ENCODE assay signal across 1 cellular context in the genomic region with DNA sequence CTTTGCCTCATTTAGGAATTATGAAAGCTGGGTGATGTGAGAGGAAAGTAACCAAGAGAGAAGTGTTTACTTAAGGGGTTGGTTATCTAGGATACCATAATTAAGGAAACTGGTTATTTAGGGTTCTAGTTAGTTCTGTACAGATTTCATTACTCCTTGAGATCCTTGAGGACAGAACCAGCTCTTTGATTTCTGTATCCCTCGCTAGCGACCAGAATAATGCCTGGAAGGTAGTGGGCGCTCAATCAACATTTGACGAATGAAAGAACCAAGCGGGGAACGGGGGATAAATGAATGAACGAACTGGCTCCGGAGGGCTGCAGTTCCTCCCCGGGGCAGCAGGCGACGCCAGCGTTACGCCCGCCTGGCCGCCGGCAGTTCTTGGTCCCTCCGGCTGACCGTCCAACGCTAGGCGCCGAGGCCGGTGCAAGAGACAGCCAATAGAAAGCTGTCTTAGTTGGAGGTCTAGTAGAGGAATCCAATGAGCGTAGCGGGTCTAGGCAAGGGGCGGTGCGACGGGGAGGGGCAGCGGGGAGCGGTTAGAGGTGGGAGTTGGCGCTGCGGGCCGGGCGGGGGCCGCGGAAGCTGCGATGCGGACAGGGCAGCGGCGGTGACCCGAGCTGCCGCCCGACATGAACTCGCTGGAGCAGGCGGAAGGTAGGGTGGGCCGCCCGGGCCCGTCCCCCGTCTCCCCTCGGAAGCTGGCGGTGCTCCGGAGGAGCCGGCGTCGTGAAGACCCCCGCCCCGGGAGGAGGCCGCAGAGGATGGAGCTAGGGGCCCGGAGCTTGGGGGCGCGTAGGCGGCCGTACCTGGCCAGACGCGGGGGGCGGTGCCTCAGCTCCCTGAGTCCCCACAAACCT.
A peak's percentile ranks its signal among the peaks of the same experiment; 100 is the strongest.
TF ChIP-seq lines count a peak whose summit lies in the region.

A gene with protein sequence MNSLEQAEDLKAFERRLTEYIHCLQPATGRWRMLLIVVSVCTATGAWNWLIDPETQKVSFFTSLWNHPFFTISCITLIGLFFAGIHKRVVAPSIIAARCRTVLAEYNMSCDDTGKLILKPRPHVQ (plus strand): TSS at position 542 of the 860 bp plus-strand sequence. CDS start 91 bp downstream, at position 633.

TF ChIP-seq in HepG2, 621 proteins besides CTCF, POLR2A, EP300 and RAD21 (continued from another document and continues in another):
- peak; percentile 66; the same call in 1 of the 2 replicates for TF ChIP-seq ARNTL (CRISPR knock-in tag; IDR thresholded peaks at IDR 0.05)
- peak; percentile 99 for TF ChIP-seq SNAI1 (CRISPR knock-in tag; IDR thresholded peaks at IDR 0.05; ENCODE audit: borderline replicate concordance)
- peak in 1 of 2 experiments; percentile 99; a peak in 2 of 4 replicates for TF ChIP-seq KLF16 (CRISPR knock-in tag; IDR thresholded peaks at IDR 0.05)
- TF ChIP-seq SRY (CRISPR knock-in tag; IDR thresholded peaks at IDR 0.05) = peak; percentile 91
- peak; percentile 79 for TF ChIP-seq YY1 (IDR thresholded peaks at IDR 0.05; ENCODE audit: insufficient read depth, insufficient replicate concordance, low read depth, low read length)
- no peak for TF ChIP-seq ATF5 (CRISPR knock-in tag; IDR thresholded peaks at IDR 0.05; ENCODE audit: low read depth)
- TF ChIP-seq NFRKB (IDR thresholded peaks at IDR 0.05) = no peak
- TF ChIP-seq ZFP1 (CRISPR knock-in tag; IDR thresholded peaks at IDR 0.05) = peak; percentile 28; the same call in 1 of the 2 replicates
- TF ChIP-seq ZBTB20 (CRISPR knock-in tag; IDR thresholded peaks at IDR 0.05; ENCODE audit: borderline replicate concordance, low read depth) = peak; percentile 75; the same call in 1 of the 2 replicates
- no peak for TF ChIP-seq TBP (CRISPR knock-in tag; IDR thresholded peaks at IDR 0.05)
- peak; percentile 86; the same call in 1 of the 2 replicates for TF ChIP-seq NFKB2 (CRISPR knock-in tag; IDR thresholded peaks at IDR 0.05; ENCODE audit: borderline replicate concordance)
- TF ChIP-seq CHCHD3 (CRISPR knock-in tag; IDR thresholded peaks at IDR 0.05) = no peak
- TF ChIP-seq SRSF9 (IDR thresholded peaks at IDR 0.05; ENCODE audit: borderline replicate concordance, insufficient read depth, low read depth, low read length, poor library complexity, severe bottlenecking) = no peak
- TF ChIP-seq AKNA (CRISPR knock-in tag; IDR thresholded peaks at IDR 0.05; ENCODE audit: borderline replicate concordance) = no peak
- TF ChIP-seq, protein P1, sequence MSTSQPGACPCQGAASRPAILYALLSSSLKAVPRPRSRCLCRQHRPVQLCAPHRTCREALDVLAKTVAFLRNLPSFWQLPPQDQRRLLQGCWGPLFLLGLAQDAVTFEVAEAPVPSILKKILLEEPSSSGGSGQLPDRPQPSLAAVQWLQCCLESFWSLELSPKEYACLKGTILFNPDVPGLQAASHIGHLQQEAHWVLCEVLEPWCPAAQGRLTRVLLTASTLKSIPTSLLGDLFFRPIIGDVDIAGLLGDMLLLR (CRISPR knock-in tag; IDR thresholded peaks at IDR 0.05) = peak; percentile 86; the same call in 1 of the 2 replicates
- peak; percentile 87; the same call in 1 of the 2 replicates for TF ChIP-seq HBP1 (CRISPR knock-in tag; IDR thresholded peaks at IDR 0.05; ENCODE audit: low read depth)
- TF ChIP-seq EED (CRISPR knock-in tag; IDR thresholded peaks at IDR 0.05) = peak; percentile 91
- no peak for TF ChIP-seq ZNF407 (CRISPR knock-in tag; IDR thresholded peaks at IDR 0.05; ENCODE audit: not compliant biosample characterization)
- no peak for TF ChIP-seq FOXP1 (IDR thresholded peaks at IDR 0.05)
- no peak for TF ChIP-seq FOXP1 (CRISPR knock-in tag; IDR thresholded peaks at IDR 0.05)
- peak; percentile 58; the same call in 1 of the 2 replicates for TF ChIP-seq ZNF589 (CRISPR knock-in tag; conservative IDR thresholded peaks at IDR 0.05)
- TF ChIP-seq, protein P2, sequence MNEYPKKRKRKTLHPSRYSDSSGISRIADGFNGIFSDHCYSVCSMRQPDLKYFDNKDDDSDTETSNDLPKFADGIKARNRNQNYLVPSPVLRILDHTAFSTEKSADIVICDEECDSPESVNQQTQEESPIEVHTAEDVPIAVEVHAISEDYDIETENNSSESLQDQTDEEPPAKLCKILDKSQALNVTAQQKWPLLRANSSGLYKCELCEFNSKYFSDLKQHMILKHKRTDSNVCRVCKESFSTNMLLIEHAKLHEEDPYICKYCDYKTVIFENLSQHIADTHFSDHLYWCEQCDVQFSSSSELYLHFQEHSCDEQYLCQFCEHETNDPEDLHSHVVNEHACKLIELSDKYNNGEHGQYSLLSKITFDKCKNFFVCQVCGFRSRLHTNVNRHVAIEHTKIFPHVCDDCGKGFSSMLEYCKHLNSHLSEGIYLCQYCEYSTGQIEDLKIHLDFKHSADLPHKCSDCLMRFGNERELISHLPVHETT (CRISPR knock-in tag; conservative IDR thresholded peaks at IDR 0.05) = peak; percentile 86
- no peak for TF ChIP-seq ZNF230 (CRISPR knock-in tag; IDR thresholded peaks at IDR 0.05)
- peak; percentile 91; the same call in 1 of the 2 replicates for TF ChIP-seq ZNF275 (CRISPR knock-in tag; IDR thresholded peaks at IDR 0.05; ENCODE audit: borderline replicate concordance)
- peak; percentile 80 for TF ChIP-seq BRD4 (CRISPR knock-in tag; IDR thresholded peaks at IDR 0.05)
- TF ChIP-seq CENPX (CRISPR knock-in tag; IDR thresholded peaks at IDR 0.05) = no peak
- TF ChIP-seq ZNF18 (CRISPR knock-in tag; IDR thresholded peaks at IDR 0.05; ENCODE audit: insufficient replicate concordance) = peak; percentile 46
- peak; percentile 48; the same call in 1 of the 2 replicates for TF ChIP-seq ZNF296 (CRISPR knock-in tag; conservative IDR thresholded peaks at IDR 0.05)
- TF ChIP-seq TMF1 (CRISPR knock-in tag; IDR thresholded peaks at IDR 0.05; ENCODE audit: low read depth) = no peak
